Comparison of ENCODE assay signal across 11 cellular contexts in the genomic region with DNA sequence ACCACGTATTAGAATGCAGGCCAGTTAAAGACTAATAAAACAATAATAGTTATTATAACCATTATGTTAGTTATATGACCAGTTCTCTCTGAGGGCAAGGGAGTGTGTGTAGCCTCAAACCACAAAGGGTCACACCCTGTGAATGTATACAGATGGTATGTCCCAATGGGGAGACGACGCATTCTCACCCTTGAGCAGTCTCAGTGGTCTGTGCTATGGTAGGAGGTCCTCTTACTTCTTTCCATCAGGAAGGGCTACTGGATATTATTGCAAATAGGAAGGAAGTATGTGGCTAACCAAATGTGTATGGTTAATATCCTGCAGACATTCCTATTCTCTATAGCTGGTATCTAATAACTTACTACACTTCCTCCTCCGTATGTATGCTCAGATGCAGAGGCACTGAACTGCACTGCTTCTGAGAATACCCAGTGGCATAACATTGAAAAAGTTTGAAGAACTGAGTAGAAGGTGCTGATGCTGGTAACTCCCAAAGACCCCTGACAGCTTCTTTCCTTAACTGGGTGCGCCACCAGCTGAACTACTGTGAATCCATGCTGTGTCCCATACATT.
A peak's percentile ranks its signal among the peaks of the same experiment; 100 is the strongest.
DNase-seq lines count a peak whose midpoint lies in the region; ATAC-seq and TF ChIP-seq lines count a peak whose summit lies in the region.
"Had no signal": no experiment of that assay in that cellular context is flagged by ENCODE, and none has a peak within 500 bp of the region (broad histone marks: within the 10 kb centered on the region; RNA-seq: fewer than 3 reads in every experiment).

No MANE protein-coding gene starts in this region.

- H3K4me1 Mint-ChIP-seq in activated T-helper 1 cell treated with anti-CD3 and anti-CD28 coated beads, Interleukin-12 subunit alpha, Interleukin-12 subunit beta, Interleukin-2, Interleukin-4 antibody, amounts not matched to agents 30 ng/mL and 10 ng/mL and 1 ng/mL, durations not matched to agents 14 hours and 24 hours and 36 hours (ENCODE audit: low read depth): no peaks in the 10 kb centered on the region
- H3K4me1 Mint-ChIP-seq: CD8-positive, alpha-beta memory T cell had no signal

- DNase-seq in HT1080 (ENCODE audit: low read depth): peak; percentile 23
- DNase-seq in fibroblast of mammary gland (ENCODE audit: low read depth): peak; percentile 80
- DNase-seq in stimulated activated CD4-positive, alpha-beta T cell treated with anti-CD3 and anti-CD28 coated beads, Interleukin-4, amount 100 ng/mL, for 4 hours: no peak
- DNase-seq in COR-L47 (lab: John Stamatoyannopoulos, UW): no peak
- no peak for DNase-seq in activated T-helper 1 cell treated with anti-CD3 and anti-CD28 coated beads, Interleukin-12 subunit alpha, Interleukin-12 subunit beta, Interleukin-2, Interleukin-4 antibody, amounts not matched to agents 30 ng/mL and 10 ng/mL and 1 ng/mL, durations not matched to agents 14 hours and 24 hours and 36 hours (ENCODE audit: low spot score)
- DNase-seq in caudate nucleus (lab: John Stamatoyannopoulos, UW): no peak
- DNase-seq: CD8-positive, alpha-beta memory T cell; pancreas had no signal

- no peak overlapping the region for H3K27ac ChIP-seq in caudate nucleus (ENCODE audit: low read depth, low read length)
- H3K27ac ChIP-seq: pancreas had no signal

- H3K27ac Mint-ChIP-seq in activated T-helper 1 cell treated with anti-CD3 and anti-CD28 coated beads, Interleukin-12 subunit alpha, Interleukin-12 subunit beta, Interleukin-2, Interleukin-4 antibody, amounts not matched to agents 30 ng/mL and 10 ng/mL and 1 ng/mL, durations not matched to agents 14 hours and 24 hours and 36 hours: no peak overlapping the region
- H3K27ac Mint-ChIP-seq: CD8-positive, alpha-beta memory T cell had no signal

- intact Hi-C loops in activated T-helper 1 cell treated with anti-CD3 and anti-CD28 coated beads, Interleukin-12 subunit alpha, Interleukin-12 subunit beta, Interleukin-2, Interleukin-4 antibody, amounts not matched to agents 30 ng/mL and 10 ng/mL and 1 ng/mL, durations not matched to agents 14 hours and 24 hours and 36 hours (cut with micrococcal nuclease): no loop called here

- ATAC-seq in GM18498 (IDR thresholded peaks at IDR 0.05; ENCODE audit: unreplicated experiment) (peak; percentile 51), GM21717 (IDR thresholded peaks at IDR 0.05; ENCODE audit: unreplicated experiment) (peak; percentile 28)

- no peaks in the 10 kb centered on the region for H3K27me3 Mint-ChIP-seq in activated T-helper 1 cell treated with anti-CD3 and anti-CD28 coated beads, Interleukin-12 subunit alpha, Interleukin-12 subunit beta, Interleukin-2, Interleukin-4 antibody, amounts not matched to agents 30 ng/mL and 10 ng/mL and 1 ng/mL, durations not matched to agents 14 hours and 24 hours and 36 hours (ENCODE audit: insufficient read depth)
- H3K27me3 Mint-ChIP-seq: stimulated activated naive CD8-positive, alpha-beta T cell treated with anti-CD3 and anti-CD28 coated beads, Interleukin-15, Interleukin-2, amounts not matched to agents 100 ng/mL and 50 ng/mL, for 24 hours had no signal

- H3K4me3 ChIP-seq in fibroblast of mammary gland (ENCODE audit: control insufficient read depth, low read depth, low read length): no peak overlapping the region
- H3K4me3 ChIP-seq: pancreas had no signal

- H3K4me3 Mint-ChIP-seq in activated T-helper 1 cell treated with anti-CD3 and anti-CD28 coated beads, Interleukin-12 subunit alpha, Interleukin-12 subunit beta, Interleukin-2, Interleukin-4 antibody, amounts not matched to agents 30 ng/mL and 10 ng/mL and 1 ng/mL, durations not matched to agents 14 hours and 24 hours and 36 hours: no peak overlapping the region
- H3K4me3 Mint-ChIP-seq: CD8-positive, alpha-beta memory T cell; stimulated activated naive CD8-positive, alpha-beta T cell treated with anti-CD3 and anti-CD28 coated beads, Interleukin-15, Interleukin-2, amounts not matched to agents 100 ng/mL and 50 ng/mL, for 24 hours had no signal

- TF ChIP-seq CTCF in fibroblast of mammary gland (conservative IDR thresholded peaks at IDR 0.05; ENCODE audit: control insufficient read depth, insufficient read depth, low read depth, low read length): no peak

- H3K36me3 Mint-ChIP-seq in activated T-helper 1 cell treated with anti-CD3 and anti-CD28 coated beads, Interleukin-12 subunit alpha, Interleukin-12 subunit beta, Interleukin-2, Interleukin-4 antibody, amounts not matched to agents 30 ng/mL and 10 ng/mL and 1 ng/mL, durations not matched to agents 14 hours and 24 hours and 36 hours (ENCODE audit: low read depth): no peaks in the 10 kb centered on the region
- H3K36me3 Mint-ChIP-seq: CD8-positive, alpha-beta memory T cell had no signal

- no peaks in the 10 kb centered on the region for H3K9me3 Mint-ChIP-seq in activated T-helper 1 cell treated with anti-CD3 and anti-CD28 coated beads, Interleukin-12 subunit alpha, Interleukin-12 subunit beta, Interleukin-2, Interleukin-4 antibody, amounts not matched to agents 30 ng/mL and 10 ng/mL and 1 ng/mL, durations not matched to agents 14 hours and 24 hours and 36 hours

Comparison
In these comparisons a context has a peak if more than half of its experiments do, and no peak if none do; other contexts are left out.
1. DNase-seq: peak in HT1080 (single experiment) and fibroblast of mammary gland (single experiment); none in stimulated activated CD4-positive, alpha-beta T cell treated with anti-CD3 and anti-CD28 coated beads, Interleukin-4, amount 100 ng/mL, for 4 hours (0 of 2), COR-L47 (single experiment), activated T-helper 1 cell treated with anti-CD3 and anti-CD28 coated beads, Interleukin-12 subunit alpha, Interleukin-12 subunit beta, Interleukin-2, Interleukin-4 antibody, amounts not matched to agents 30 ng/mL and 10 ng/mL and 1 ng/mL, durations not matched to agents 14 hours and 24 hours and 36 hours (single experiment) and caudate nucleus (0 of 61).